Comparison of ENCODE assay signal across 9 cellular contexts in the genomic region with DNA sequence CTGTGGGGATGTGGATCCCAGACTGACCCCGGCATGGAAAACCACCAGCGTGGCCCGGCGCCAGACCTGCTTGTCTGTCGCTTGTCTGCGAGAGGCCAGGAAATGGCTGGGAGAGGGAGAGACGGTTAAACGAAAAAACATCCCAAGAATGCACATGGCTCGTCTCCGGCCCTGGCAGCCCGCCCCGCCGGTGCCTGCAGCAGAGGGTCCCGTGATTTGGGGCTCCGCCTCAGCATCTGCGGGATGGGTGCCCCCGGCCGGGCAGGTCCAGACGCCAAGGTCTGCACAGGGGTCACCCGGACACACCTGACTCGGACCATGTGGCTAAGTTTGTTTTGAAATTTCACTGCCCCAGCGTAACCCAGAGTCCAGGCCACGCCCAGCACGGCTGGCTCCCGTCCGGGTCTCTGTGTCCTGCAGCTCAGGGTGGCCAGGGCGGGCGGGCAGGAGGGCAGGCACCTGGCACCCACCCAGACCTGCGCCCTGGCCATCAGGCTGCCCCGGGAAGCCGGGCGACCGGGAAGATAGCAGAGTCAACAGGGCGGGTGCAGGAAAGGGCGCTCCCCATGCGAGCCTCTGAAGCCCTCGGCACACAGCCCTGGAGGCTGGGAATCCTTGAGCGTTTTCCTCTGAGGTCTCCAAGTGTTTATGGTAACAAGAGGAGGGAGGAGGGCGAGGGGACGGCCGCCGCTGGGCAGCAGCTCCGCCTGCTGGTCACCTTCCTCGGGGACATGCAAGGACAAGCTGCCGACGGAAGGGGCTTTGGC.
DNase-seq lines count a peak whose midpoint lies in the region; ATAC-seq and TF ChIP-seq lines count a peak whose summit lies in the region.
"Had no signal": no experiment of that assay in that cellular context is flagged by ENCODE, and none has a peak within 500 bp of the region (broad histone marks: within the 10 kb centered on the region; RNA-seq: fewer than 3 reads in every experiment).

No MANE protein-coding gene starts in this region.

- H3K9me3 Mint-ChIP-seq in CD8-positive, alpha-beta T cell, result peaks cover 2% of the 10 kb centered on the region
- peaks cover 5% of the 10 kb centered on the region for H3K9me3 Mint-ChIP-seq in activated naive CD8-positive, alpha-beta T cell treated with anti-CD3 and anti-CD28 coated beads, Interleukin-2, amount 50 U/mL, for 24 hours
- peaks cover 12% of the 10 kb centered on the region for H3K9me3 Mint-ChIP-seq in glutamatergic neuron (ENCODE audit: unreplicated experiment)

- H3K9me3 ChIP-seq in CD8-positive, alpha-beta T cell (ENCODE audit: low read length), result no peaks in the 10 kb centered on the region
- no peaks in the 10 kb centered on the region for H3K9me3 ChIP-seq in SU-DHL-6 (ENCODE audit: insufficient read depth, low read length)
- no peaks in the 10 kb centered on the region for H3K9me3 ChIP-seq in testis

- peak; percentile 44 to 81 (median 62) for DNase-seq in CD8-positive, alpha-beta T cell
- DNase-seq in HuH-7 (ENCODE audit: low spot score) (peak; percentile 78), glutamatergic neuron (peak; percentile 88), nucleus accumbens (lab: John Stamatoyannopoulos, UW) (peak in 52 of 56 donors; percentile 14 to 84 (median 62)), testis (peak; percentile 92)
- DNase-seq in activated naive CD8-positive, alpha-beta T cell treated with anti-CD3 and anti-CD28 coated beads, Interleukin-2, amount 50 U/mL, for 24 hours, result peak; percentile 72

- no peaks in the 10 kb centered on the region for H3F3A ChIP-seq in SU-DHL-6 (ENCODE audit: insufficient read depth)

- H3K4me3 Mint-ChIP-seq in CD8-positive, alpha-beta T cell, result peak overlapping the region; percentile 45
- H3K4me3 Mint-ChIP-seq in activated naive CD8-positive, alpha-beta T cell treated with anti-CD3 and anti-CD28 coated beads, Interleukin-2, amount 50 U/mL, for 24 hours, result no peak overlapping the region
- H3K4me3 Mint-ChIP-seq in glutamatergic neuron (ENCODE audit: unreplicated experiment), result peak overlapping the region; percentile 30

- H3K79me2 ChIP-seq in SU-DHL-6 (ENCODE audit: insufficient read depth, low read length), result no peaks in the 10 kb centered on the region

- no peak overlapping the region for H2AFZ ChIP-seq in SU-DHL-6 (ENCODE audit: low read depth, low read length, severe bottlenecking)

- TF ChIP-seq CTCF in CD8-positive, alpha-beta T cell (IDR thresholded peaks at IDR 0.05), result peak; percentile 44
- TF ChIP-seq CTCF in SU-DHL-6 (IDR thresholded peaks at IDR 0.05; ENCODE audit: insufficient read depth, low read length, poor library complexity, severe bottlenecking) (peak; percentile 25), glutamatergic neuron (IDR thresholded peaks at IDR 0.05; ENCODE audit: partially characterized antibody, unreplicated experiment) (peak; percentile 80), testis (IDR thresholded peaks at IDR 0.05) (peak; percentile 87 to 96 (median 95))

- H3K9ac ChIP-seq in SU-DHL-6 (ENCODE audit: low read length), result no peak overlapping the region
- H3K9ac ChIP-seq: KMS-11 had no signal

- H3K36me3 ChIP-seq in CD8-positive, alpha-beta T cell (ENCODE audit: insufficient read depth, low read length), result no peaks in the 10 kb centered on the region
- H3K36me3 ChIP-seq in SU-DHL-6 (ENCODE audit: low read length), result no peaks in the 10 kb centered on the region
- no peaks in the 10 kb centered on the region for H3K36me3 ChIP-seq in testis (ENCODE audit: low read depth, missing control alignments)

- no peak overlapping the region for H3K4me2 ChIP-seq in SU-DHL-6 (ENCODE audit: low read depth, low read length, poor library complexity, severe bottlenecking)
- H3K4me2 ChIP-seq: KMS-11 had no signal

- no peaks in the 10 kb centered on the region for H3K9me2 ChIP-seq in SU-DHL-6 (replicated peaks; ENCODE audit: insufficient read depth, low read length)

- intact Hi-C loops in CD8-positive, alpha-beta T cell (cut with DNase I, micrococcal nuclease), result loop anchor here (1.0 to 2.0 kb wide), 3 partner anchors 32 to 105 kb away; no protein-coding TSS in a partner anchor
- intact Hi-C loops in testis (cut with DNase I; ENCODE audit: low total_unique reads), result loop anchor here (2.0 kb wide), 1 partner anchor 102 kb away; a partner anchor contains a TSS

- no peaks in the 10 kb centered on the region for H4K20me1 ChIP-seq in SU-DHL-6 (ENCODE audit: low read depth, low read length)

- no peak for TF ChIP-seq POLR2A in testis (IDR thresholded peaks at IDR 0.05)

- H3K4me3 ChIP-seq in CD8-positive, alpha-beta T cell (ENCODE audit: low read depth, low read length), result peak overlapping the region; percentile 49
- no peak overlapping the region for H3K4me3 ChIP-seq in SU-DHL-6 (ENCODE audit: insufficient read depth, low read length, poor library complexity, severe bottlenecking)
- peak overlapping the region; percentile 35 to 37 for H3K4me3 ChIP-seq in testis

- H3K27me3 Mint-ChIP-seq in CD8-positive, alpha-beta T cell (ENCODE audit: low read depth), result no peaks in the 10 kb centered on the region
- H3K27me3 Mint-ChIP-seq in activated naive CD8-positive, alpha-beta T cell treated with anti-CD3 and anti-CD28 coated beads, Interleukin-2, amount 50 U/mL, for 24 hours, result peaks cover 15% of the 10 kb centered on the region
- peaks cover 6% of the 10 kb centered on the region for H3K27me3 Mint-ChIP-seq in glutamatergic neuron (ENCODE audit: unreplicated experiment)

- no peak overlapping the region for H3K27ac Mint-ChIP-seq in CD8-positive, alpha-beta T cell
- no peak overlapping the region for H3K27ac Mint-ChIP-seq in activated naive CD8-positive, alpha-beta T cell treated with anti-CD3 and anti-CD28 coated beads, Interleukin-2, amount 50 U/mL, for 24 hours
- H3K27ac Mint-ChIP-seq in glutamatergic neuron (ENCODE audit: unreplicated experiment), result no peak overlapping the region

- peak; percentile 54 for ATAC-seq in CD8-positive, alpha-beta T cell
- peak; percentile 43 for ATAC-seq in activated naive CD8-positive, alpha-beta T cell treated with anti-CD3 and anti-CD28 coated beads, Interleukin-2, amount 50 U/mL, for 24 hours
- ATAC-seq in GM21367 (IDR thresholded peaks at IDR 0.05; ENCODE audit: unreplicated experiment), result no peak

- H3K27ac ChIP-seq in CD8-positive, alpha-beta T cell (ENCODE audit: low read depth, low read length), result no peak overlapping the region
- H3K27ac ChIP-seq in SU-DHL-6 (ENCODE audit: low read depth, low read length) (no peak overlapping the region), testis (peak overlapping the region; percentile 51 to 68)
- H3K27ac ChIP-seq: KMS-11 had no signal

- H3K4me1 Mint-ChIP-seq in CD8-positive, alpha-beta T cell (ENCODE audit: low read depth), result peaks cover 2% of the 10 kb centered on the region
- peaks cover 9% of the 10 kb centered on the region for H3K4me1 Mint-ChIP-seq in activated naive CD8-positive, alpha-beta T cell treated with anti-CD3 and anti-CD28 coated beads, Interleukin-2, amount 50 U/mL, for 24 hours
- no peaks in the 10 kb centered on the region for H3K4me1 Mint-ChIP-seq in glutamatergic neuron (ENCODE audit: low read depth, unreplicated experiment)

- no peaks in the 10 kb centered on the region for H3K27me3 ChIP-seq in CD8-positive, alpha-beta T cell (ENCODE audit: insufficient read depth, low read length)
- H3K27me3 ChIP-seq in SU-DHL-6 (ENCODE audit: low read length) (no peaks in the 10 kb centered on the region), testis (no peaks in the 10 kb centered on the region)

- POLR2A ChIA-PET in CD8-positive, alpha-beta T cell (lab: Charles Lee), result interaction anchor here (0.6 to 3.2 kb wide), 6 partner anchors 18 to 102 kb away, joined by 3 to 45 read pairs (median 3); a partner anchor contains a TSS

- peaks cover 11% of the 10 kb centered on the region for H3K4me1 ChIP-seq in CD8-positive, alpha-beta T cell (ENCODE audit: insufficient read depth, low read length)
- H3K4me1 ChIP-seq in testis, result peaks cover 18% of the 10 kb centered on the region

- WGBS in testis, 2 donors, result 0% methylated on average over 2 to 43 of the region's 46 CpGs

- CTCF ChIA-PET in CD8-positive, alpha-beta T cell (lab: Charles Lee), result interaction anchor here (0.6 to 7.3 kb wide), 19 partner anchors 11 to 187 kb away, joined by 3 to 82 read pairs (median 4); a partner anchor contains a TSS

- H3K36me3 Mint-ChIP-seq in CD8-positive, alpha-beta T cell, result peaks cover 3% of the 10 kb centered on the region
- H3K36me3 Mint-ChIP-seq in activated naive CD8-positive, alpha-beta T cell treated with anti-CD3 and anti-CD28 coated beads, Interleukin-2, amount 50 U/mL, for 24 hours (ENCODE audit: low read depth), result peaks cover 8% of the 10 kb centered on the region
- H3K36me3 Mint-ChIP-seq in glutamatergic neuron (ENCODE audit: unreplicated experiment), result peaks cover 4% of the 10 kb centered on the region

Comparison
In these comparisons a context has a peak if more than half of its experiments do, and no peak if none do; other contexts are left out.
1. H3K27ac ChIP-seq: peak in testis (2 of 2); none in CD8-positive, alpha-beta T cell (single experiment) and SU-DHL-6 (single experiment).
2. CTCF ChIP-seq: peak in every context shown above with its lines; median percentile 95 in testis; 80 in glutamatergic neuron; 44 in CD8-positive, alpha-beta T cell; 25 in SU-DHL-6.
3. Peak in every context shown above with its lines, with median percentiles within 50 percentile points of each other: DNase-seq.